Comparison of ENCODE assay signal across 18 cellular contexts in the genomic region with DNA sequence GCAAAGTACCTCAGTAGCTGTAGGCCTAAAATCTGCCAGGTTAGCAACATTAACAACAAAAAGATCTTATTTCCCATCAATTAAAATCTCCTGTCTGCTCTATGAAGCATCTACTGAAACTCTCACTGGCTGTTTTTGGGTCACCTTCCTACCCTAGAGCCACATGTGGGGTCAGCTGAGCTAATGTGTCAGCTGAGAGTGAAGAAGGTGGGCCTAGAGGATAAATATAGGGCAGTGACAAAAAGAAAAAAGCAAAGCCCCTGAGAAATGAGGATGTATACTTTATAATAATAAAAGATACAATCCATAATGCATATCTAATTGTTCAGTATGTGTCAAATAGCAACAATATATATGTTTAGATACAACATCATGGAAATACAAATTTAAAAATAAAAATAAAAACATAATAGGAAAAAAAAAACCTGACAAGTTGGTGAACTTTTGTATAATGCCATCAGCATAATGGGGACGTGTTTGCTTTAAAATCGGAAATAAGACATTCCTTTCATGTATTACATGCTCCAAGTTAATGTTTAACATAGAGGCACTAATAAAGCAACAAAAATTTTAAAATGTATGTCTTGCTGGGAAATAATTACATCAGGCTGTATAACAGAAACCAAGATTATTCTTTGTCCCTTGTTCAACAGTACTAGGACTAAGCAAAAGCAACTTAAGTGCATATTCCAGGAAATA.
"Had no signal": no experiment of that assay in that cellular context is flagged by ENCODE, and none has a peak within 500 bp of the region (broad histone marks: within the 10 kb centered on the region; RNA-seq: fewer than 3 reads in every experiment).

No MANE protein-coding gene starts in this region.

- ATAC-seq: effector memory CD8-positive, alpha-beta T cell; gastroesophageal sphincter; SK-N-SH treated with all-trans-retinoic acid at 6 μM for 48 hours had no signal

- H3K9me3 ChIP-seq: gastroesophageal sphincter, left lung, right atrium auricular region had no signal

- H3K27ac Mint-ChIP-seq: activated B cell treated with CpG ODN at 0.5 μM for 24 hours; activated CD4-positive, alpha-beta T cell treated with anti-CD3 and anti-CD28 coated beads, Interleukin-2, amount 10 ng/mL, durations not matched to agents 24 days and 14 days; activated naive CD4-positive, alpha-beta T cell treated with anti-CD3 and anti-CD28 coated beads, Interleukin-2, amount 50 U/mL, for 24 hours; activated T-helper 2 cell treated with anti-CD3 and anti-CD28 coated beads, Interferon-gamma antibody, Interleukin-2, Interleukin-4, amounts not matched to agents 10 μg/mL and 5 μg/mL and 100 μg/mL, durations not matched to agents 14 hours and 24 hours and 36 hours; dendritic cell treated with granulocyte-macrophage colony-stimulating factor and Interleukin-4, amounts not matched to agents 40 ng/mL and 50 ng/mL, for 4 days; effector memory CD8-positive, alpha-beta T cell; memory B cell; T-helper 1 cell treated with Interleukin-12 subunit alpha and Interleukin-12 subunit beta and Interleukin-4 antibody, amounts not matched to agents 30 μg/mL and 1 μg/mL, for 36 hours had no signal

- H3K36me3 ChIP-seq: gastroesophageal sphincter, left lung, right atrium auricular region had no signal

- H3K4me1 Mint-ChIP-seq: activated B cell treated with CpG ODN at 0.5 μM for 24 hours; activated CD4-positive, alpha-beta T cell treated with anti-CD3 and anti-CD28 coated beads, Interleukin-2, amount 10 ng/mL, durations not matched to agents 24 days and 14 days; activated naive CD4-positive, alpha-beta T cell treated with anti-CD3 and anti-CD28 coated beads, Interleukin-2, amount 50 U/mL, for 24 hours; memory B cell had no signal

- H3K4me3 ChIP-seq: gastroesophageal sphincter, left lung, right atrium auricular region, skin epidermis had no signal

- H3K27ac ChIP-seq: gastroesophageal sphincter, right atrium auricular region, skin epidermis had no signal

- DNase-seq: activated B cell treated with CpG ODN at 0.5 μM for 24 hours; activated CD4-positive, alpha-beta T cell treated with anti-CD3 and anti-CD28 coated beads, Interleukin-2, amount 10 ng/mL, durations not matched to agents 24 days and 14 days; activated CD8-positive, alpha-beta memory T cell treated with anti-CD3 and anti-CD28 coated beads for 24 hours; central memory CD4-positive, alpha-beta T cell; effector memory CD8-positive, alpha-beta T cell; hippocampal formation; left lung; posterior cingulate gyrus; trophoblast cell had no signal

- H3K36me3 Mint-ChIP-seq: activated naive CD4-positive, alpha-beta T cell treated with anti-CD3 and anti-CD28 coated beads, Interleukin-2, amount 50 U/mL, for 24 hours; memory B cell had no signal

- H3K9me3 Mint-ChIP-seq: activated B cell treated with CpG ODN at 0.5 μM for 24 hours; activated CD4-positive, alpha-beta T cell treated with anti-CD3 and anti-CD28 coated beads, Interleukin-2, amount 10 ng/mL, durations not matched to agents 24 days and 14 days; activated T-helper 2 cell treated with anti-CD3 and anti-CD28 coated beads, Interferon-gamma antibody, Interleukin-2, Interleukin-4, amounts not matched to agents 10 μg/mL and 5 μg/mL and 100 μg/mL, durations not matched to agents 14 hours and 24 hours and 36 hours; dendritic cell treated with granulocyte-macrophage colony-stimulating factor and Interleukin-4, amounts not matched to agents 40 ng/mL and 50 ng/mL, for 4 days; memory B cell; T-helper 1 cell treated with Interleukin-12 subunit alpha and Interleukin-12 subunit beta and Interleukin-4 antibody, amounts not matched to agents 30 μg/mL and 1 μg/mL, for 36 hours had no signal

- H3K27me3 ChIP-seq: gastroesophageal sphincter, left lung, right atrium auricular region had no signal

- H3K4me3 Mint-ChIP-seq: activated B cell treated with CpG ODN at 0.5 μM for 24 hours; activated CD4-positive, alpha-beta T cell treated with anti-CD3 and anti-CD28 coated beads, Interleukin-2, amount 10 ng/mL, durations not matched to agents 24 days and 14 days; activated naive CD4-positive, alpha-beta T cell treated with anti-CD3 and anti-CD28 coated beads, Interleukin-2, amount 50 U/mL, for 24 hours; dendritic cell treated with granulocyte-macrophage colony-stimulating factor and Interleukin-4, amounts not matched to agents 40 ng/mL and 50 ng/mL, for 4 days; effector memory CD8-positive, alpha-beta T cell; memory B cell; T-helper 1 cell treated with Interleukin-12 subunit alpha and Interleukin-12 subunit beta and Interleukin-4 antibody, amounts not matched to agents 30 μg/mL and 1 μg/mL, for 36 hours had no signal

- H3K4me1 ChIP-seq: gastroesophageal sphincter, left lung, right atrium auricular region had no signal

- H3K27me3 Mint-ChIP-seq: activated B cell treated with CpG ODN at 0.5 μM for 24 hours; activated CD4-positive, alpha-beta T cell treated with anti-CD3 and anti-CD28 coated beads, Interleukin-2, amount 10 ng/mL, durations not matched to agents 24 days and 14 days; dendritic cell treated with granulocyte-macrophage colony-stimulating factor and Interleukin-4, amounts not matched to agents 40 ng/mL and 50 ng/mL, for 4 days; effector memory CD8-positive, alpha-beta T cell; memory B cell had no signal
